1 cellular context compared by ENCODE assay signal in genomic region chr19:1750343-1751021, GRCh38.
TF ChIP-seq lines count a peak whose summit lies in the region.

No MANE protein-coding gene starts in this region.

TF ChIP-seq in IMR-90, 13 proteins besides CTCF, POLR2A, EP300 and RAD21:
- no peak for TF ChIP-seq SMC3 (IDR thresholded peaks at IDR 0.05; ENCODE audit: low read depth, low read length)
- no peak for TF ChIP-seq NFE2L2 (IDR thresholded peaks at IDR 0.05; ENCODE audit: low read depth, low read length)
- TF ChIP-seq CHD1 (IDR thresholded peaks at IDR 0.05; ENCODE audit: low read depth, low read length), result no peak
- no peak for TF ChIP-seq FOS (IDR thresholded peaks at IDR 0.05; ENCODE audit: low read depth, low read length)
- TF ChIP-seq USF2 (IDR thresholded peaks at IDR 0.05; ENCODE audit: low read depth, low read length), result no peak
- no peak for TF ChIP-seq MAZ (IDR thresholded peaks at IDR 0.05; ENCODE audit: borderline replicate concordance, low read depth, low read length)
- no peak for TF ChIP-seq ELK1 (IDR thresholded peaks at IDR 0.05; ENCODE audit: borderline replicate concordance, low read depth, low read length)
- TF ChIP-seq MXI1 (IDR thresholded peaks at IDR 0.05; ENCODE audit: borderline replicate concordance, low read depth, low read length), result no peak
- no peak for TF ChIP-seq CEBPB (IDR thresholded peaks at IDR 0.05; ENCODE audit: low read depth, low read length)
- no peak for TF ChIP-seq RCOR1 (IDR thresholded peaks at IDR 0.05; ENCODE audit: insufficient replicate concordance, low read length)
- no peak for TF ChIP-seq MAFK (IDR thresholded peaks at IDR 0.05; ENCODE audit: low read depth, low read length)
- TF ChIP-seq BHLHE40 (IDR thresholded peaks at IDR 0.05; ENCODE audit: low read depth, low read length), result no peak
